In genomic region chr9:19119801-19120440, GRCh38 we compare ENCODE assay signal across 21 cellular contexts. TPM values are rescaled to one million over a fixed set of nuclear protein-coding genes. Genes with fewer than 3 reads are reported as not detected.
A peak's percentile ranks its signal among the peaks of the same experiment; 100 is the strongest.
DNase-seq lines count a peak whose midpoint lies in the region; ATAC-seq and TF ChIP-seq lines count a peak whose summit lies in the region.
"Had no signal": no experiment of that assay in that cellular context is flagged by ENCODE, and none has a peak within 500 bp of the region (broad histone marks: within the 10 kb centered on the region; RNA-seq: fewer than 3 reads in every experiment).

No MANE protein-coding gene starts in this region.

- no peaks in the 10 kb centered on the region for H3K79me2 ChIP-seq in mammary epithelial cell (ENCODE audit: insufficient read depth, low read length)

- TF ChIP-seq POLR2A in breast epithelium (IDR thresholded peaks at IDR 0.05): no peak

- in situ Hi-C loops in mammary epithelial cell (cut with MboI; ENCODE audit: low sequenced_read_pairs in 2 of 2): loop anchor here (5.0 to 25.0 kb wide), 2 partner anchors 42 to 1117 kb away; no protein-coding TSS in a partner anchor

- no peak overlapping the region for H3K9ac ChIP-seq in mammary epithelial cell (ENCODE audit: insufficient read depth, low read length)

- peaks cover 6% of the 10 kb centered on the region for H3K36me3 Mint-ChIP-seq in MCF 10A (ENCODE audit: insufficient read depth, unreplicated experiment)

- ATAC-seq in lung (ENCODE audit: insufficient read depth, low FRiP score): no peak
- ATAC-seq: naive thymus-derived CD8-positive, alpha-beta T cell; Panc1 had no signal

- CTCF ChIA-PET in MCF 10A (lab: Yijun Ruan, JAX) (interaction anchor here (0.9 to 1.0 kb wide), 2 partner anchors 21 to 55 kb away, joined by 3 read pairs; no protein-coding TSS in a partner anchor), mammary epithelial cell (lab: Charles Lee; ENCODE audit: low non-redundant PET) (no interaction called here)

- H3K27ac Mint-ChIP-seq in MCF 10A (ENCODE audit: low read depth, unreplicated experiment): no peak overlapping the region
- H3K27ac Mint-ChIP-seq: memory B cell had no signal

- BruUV-seq in MCF 10A (replicated peaks; lab: Mats Ljungman, UMichigan) (no TSS peak), mammary epithelial cell (replicated peaks; lab: Mats Ljungman, UMichigan) (no TSS peak)

- intact Hi-C loops in breast epithelium (cut with DNase I; ENCODE audit: low total_unique reads) (no loop called here), MCF 10A (cut with micrococcal nuclease) (loop anchor here (5.0 kb wide), 1 partner anchor 42 kb away; no protein-coding TSS in a partner anchor), mammary epithelial cell (cut with micrococcal nuclease) (loop anchor here (5.0 kb wide), 1 partner anchor 42 kb away; no protein-coding TSS in a partner anchor)

- no peaks in the 10 kb centered on the region for H3K9me3 ChIP-seq in breast epithelium
- no peaks in the 10 kb centered on the region for H3K9me3 ChIP-seq in mammary epithelial cell (replicated peaks; ENCODE audit: insufficient read depth, low read length)
- no peaks in the 10 kb centered on the region for H3K9me3 ChIP-seq in lung (ENCODE audit: control insufficient read depth in 2 of 2, insufficient read depth in 1 of 2, low read length in 1 of 2)
- no peaks in the 10 kb centered on the region for H3K9me3 ChIP-seq in thymus (ENCODE audit: control insufficient read depth)
- H3K9me3 ChIP-seq: spleen had no signal

- no peak overlapping the region for H2AFZ ChIP-seq in mammary epithelial cell (ENCODE audit: low read depth, low read length)

- H3K36me3 ChIP-seq in breast epithelium (peaks cover 4% of the 10 kb centered on the region), mammary epithelial cell (ENCODE audit: insufficient read depth, low read length) (no peaks in the 10 kb centered on the region), lung (ENCODE audit: control insufficient read depth in 2 of 2, insufficient read depth in 2 of 2, low read length in 2 of 2) (peaks cover 37 to 42% of the 10 kb centered on the region in 2 donors), thymus (ENCODE audit: control insufficient read depth, insufficient read depth) (peaks cover 37% of the 10 kb centered on the region)

- H3K4me1 Mint-ChIP-seq in MCF 10A (ENCODE audit: insufficient read depth, unreplicated experiment): peaks cover 18% of the 10 kb centered on the region
- H3K4me1 Mint-ChIP-seq: memory B cell had no signal

- H3K27me3 ChIP-seq in breast epithelium (no peaks in the 10 kb centered on the region), mammary epithelial cell (ENCODE audit: insufficient read depth, low read length) (no peaks in the 10 kb centered on the region), lung (ENCODE audit: control insufficient read depth, insufficient read depth) (no peaks in the 10 kb centered on the region), thymus (ENCODE audit: control insufficient read depth, insufficient read depth) (no peaks in the 10 kb centered on the region)
- H3K27me3 ChIP-seq: spleen had no signal

- DNase-seq in breast epithelium (ENCODE audit: low spot score in 2 of 2) (no peak), MCF 10A (ENCODE audit: unreplicated experiment) (no peak), mammary epithelial cell (peak; percentile 45), lung (ENCODE audit: low spot score) (no peak), SHP77 treated with DMSO at 0.1 percent for 48 hours (lab: John Stamatoyannopoulos, UW) (no peak), NCI-H2081 treated with DMSO at 0.1 percent for 48 hours (lab: John Stamatoyannopoulos, UW) (no peak), ureter (ENCODE audit: low spot score) (no peak)
- DNase-seq: activated gamma-delta T cell; anterior cingulate cortex; CD4-positive, CD25-positive, alpha-beta regulatory T cell; DMS79 treated with DMSO at 0.1 percent for 48 hours; effector memory CD4-positive, alpha-beta T cell; naive thymus-derived CD8-positive, alpha-beta T cell; NCI-H1930; NCI-H446; spleen; stimulated activated CD4-positive, alpha-beta T cell treated with anti-CD3 and anti-CD28 coated beads, Interleukin-4, amount 100 ng/mL, for 4 hours; substantia nigra had no signal

- H3K27ac ChIP-seq in breast epithelium (peak overlapping the region; percentile 48 to 56), mammary epithelial cell (ENCODE audit: insufficient read depth, low read depth, low read length) (no peak overlapping the region), lung (ENCODE audit: low read depth in 1 of 2, low read length in 1 of 2) (peak overlapping the region; percentile 9 to 35), thymus (ENCODE audit: low read depth) (peak overlapping the region; percentile 11)

- H3K9me3 Mint-ChIP-seq in MCF 10A (ENCODE audit: unreplicated experiment): no peaks in the 10 kb centered on the region
- H3K9me3 Mint-ChIP-seq: CD4-positive, CD25-positive, alpha-beta regulatory T cell; memory B cell; naive thymus-derived CD8-positive, alpha-beta T cell had no signal

- dilution Hi-C loops in mammary epithelial cell (cut with HindIII; ENCODE audit: low sequenced_read_pairs): no loop called here

- peak overlapping the region in 1 of 3 donors; percentile 1 for H3K4me3 ChIP-seq in breast epithelium
- H3K4me3 ChIP-seq in mammary epithelial cell (replicated peaks in 1 of 3; ENCODE audit: insufficient read depth in 1 of 3, low read depth in 2 of 3, low read length in 3 of 3): no peak overlapping the region
- no peak overlapping the region for H3K4me3 ChIP-seq in lung
- H3K4me3 ChIP-seq in thymus (ENCODE audit: low read length): no peak overlapping the region
- H3K4me3 ChIP-seq: spleen had no signal

- H3K27me3 Mint-ChIP-seq in MCF 10A (ENCODE audit: insufficient read depth, unreplicated experiment): no peaks in the 10 kb centered on the region
- H3K27me3 Mint-ChIP-seq: CD4-positive, CD25-positive, alpha-beta regulatory T cell; memory B cell; naive thymus-derived CD8-positive, alpha-beta T cell had no signal

- H3K4me3 Mint-ChIP-seq in MCF 10A (ENCODE audit: unreplicated experiment): no peak overlapping the region
- H3K4me3 Mint-ChIP-seq: CD4-positive, CD25-positive, alpha-beta regulatory T cell; memory B cell; naive thymus-derived CD8-positive, alpha-beta T cell had no signal

- no peak overlapping the region for H3K4me2 ChIP-seq in mammary epithelial cell (ENCODE audit: insufficient read depth, low read depth, low read length)

- POLR2A ChIA-PET in MCF 10A (lab: Yijun Ruan, JAX): interaction anchor here (0.6 to 2.1 kb wide), 4 partner anchors 15 to 1422 kb away, joined by 3 to 8 read pairs (median 3); no protein-coding TSS in a partner anchor

- H4K20me1 ChIP-seq in mammary epithelial cell (ENCODE audit: insufficient read depth, low read length): no peaks in the 10 kb centered on the region

- TF ChIP-seq CTCF in breast epithelium (IDR thresholded peaks at IDR 0.05) (no peak), MCF 10A (IDR thresholded peaks at IDR 0.05; ENCODE audit: unreplicated experiment) (no peak), mammary epithelial cell (conservative IDR thresholded peaks at IDR 0.05 in 1 of 2, IDR thresholded peaks at IDR 0.05 in 1 of 2; ENCODE audit: extremely low read depth in 1 of 2, insufficient read depth in 1 of 2, low read depth in 1 of 2, low read length in 2 of 2) (no peak), lung (IDR thresholded peaks at IDR 0.05; ENCODE audit: control extremely low read depth, extremely low read depth) (no peak)

- 76% methylated on average over 7 of the region's 7 CpGs for WGBS in mammary epithelial cell (ENCODE audit: low coverage, missing lambda C conversion rate)
- 92% methylated on average over 7 of the region's 7 CpGs for WGBS in lung, 2 donors
- WGBS in thymus: 96% methylated on average over 7 of the region's 7 CpGs

- H3K4me1 ChIP-seq in breast epithelium: no peaks in the 10 kb centered on the region
- H3K4me1 ChIP-seq in mammary epithelial cell (ENCODE audit: insufficient read depth, low read length): peaks cover 41% of the 10 kb centered on the region
- H3K4me1 ChIP-seq in lung (ENCODE audit: control insufficient read depth in 2 of 2, insufficient read depth in 2 of 2, low read length in 2 of 2): peaks cover 0 to 16% of the 10 kb centered on the region in 2 donors
- H3K4me1 ChIP-seq in thymus (ENCODE audit: control insufficient read depth, insufficient read depth, low read length): no peaks in the 10 kb centered on the region

RNA-seq across cellular contexts. Expression of gene PLIN2, which starts 7.4 kb away (rescaled TPM):
- 1,000 to 10,000 TPM in 2 of 3 donors, 100 to 1,000 TPM in 1; 258 to 1,598 (median 1,157) TPM for total RNA-seq in breast epithelium
- total RNA-seq in MCF 10A (2022): not detected in 2 replicates
- total RNA-seq in mammary epithelial cell: 10 to 100 TPM in 1 of 2 donors, under 1 TPM in 1; 0.59 to 63.8 TPM
- 1.6 TPM for polyA plus RNA-seq in mammary epithelial cell
- not detected for polyA minus RNA-seq in mammary epithelial cell
- total RNA-seq in lung: 100 to 1,000 TPM; 116 to 138 TPM
- 100 to 1,000 TPM in 1 of 2 donors, 10 to 100 TPM in 1; 66.3 to 202 TPM for polyA plus RNA-seq in lung
- 188 TPM for polyA plus RNA-seq in thymus
- total RNA-seq in ureter: 69.4 TPM

RNA-seq across cellular contexts. Expression of gene HAUS6, which starts 17.2 kb away (rescaled TPM):
- total RNA-seq in breast epithelium (10 to 100 TPM in 2 of 3 donors, 1 to 10 TPM in 1; 8.5 to 14.0 (median 10.5) TPM), MCF 10A (2022) (15.8 and 16.2 TPM in 2 replicates), mammary epithelial cell (10 to 100 TPM; 19.5 to 21.2 TPM), lung (10 to 100 TPM in 1 of 2 donors, 1 to 10 TPM in 1; 7.6 to 13.1 TPM), ureter (13.1 TPM)
- polyA plus RNA-seq in mammary epithelial cell (9.7 TPM), lung (1 to 10 TPM; 3.6 to 3.9 TPM), thymus (10.8 TPM)
- 10.5 TPM for polyA minus RNA-seq in mammary epithelial cell
